ENCODE assay signal across 22 cellular contexts in genomic region chr2:172046866-172047265, GRCh38. TPM values are rescaled to one million over a fixed set of nuclear protein-coding genes. Genes with fewer than 3 reads are reported as not detected.
"Had no signal": no experiment of that assay in that cellular context is flagged by ENCODE, and none has a peak within 500 bp of the region (broad histone marks: within the 10 kb centered on the region; RNA-seq: fewer than 3 reads in every experiment).

No MANE protein-coding gene starts in this region.

- H3K4me3 Mint-ChIP-seq: immature natural killer cell; memory B cell; naive thymus-derived CD4-positive, alpha-beta T cell; neural crest cell; stimulated activated effector memory CD8-positive, alpha-beta T cell treated with anti-CD3 and anti-CD28 coated beads, Interleukin-12 subunit alpha, Interleukin-12 subunit beta, amount 100 ng/mL, for 72 hours had no signal

- H3K27ac Mint-ChIP-seq: immature natural killer cell; memory B cell; naive thymus-derived CD4-positive, alpha-beta T cell; stimulated activated effector memory CD8-positive, alpha-beta T cell treated with anti-CD3 and anti-CD28 coated beads, Interleukin-12 subunit alpha, Interleukin-12 subunit beta, amount 100 ng/mL, for 72 hours had no signal

- ATAC-seq: foreskin keratinocyte; left cardiac atrium; lower lobe of right lung; naive thymus-derived CD4-positive, alpha-beta T cell; right cardiac atrium; stimulated activated effector memory CD8-positive, alpha-beta T cell treated with anti-CD3 and anti-CD28 coated beads, Interleukin-12 subunit alpha, Interleukin-12 subunit beta, amount 100 ng/mL, for 72 hours; stimulated activated naive CD8-positive, alpha-beta T cell treated with anti-CD3 and anti-CD28 coated beads, Interleukin-15, Interleukin-2, amounts not matched to agents 100 U/mL and 50 U/mL, for 24 hours had no signal

- H3K27ac ChIP-seq: epithelial cell of prostate, foreskin keratinocyte, left ventricle myocardium inferior, lower lobe of right lung, ovary, tibial artery, upper lobe of left lung, uterus had no signal

- H3K4me1 Mint-ChIP-seq: immature natural killer cell; memory B cell; stimulated activated effector memory CD8-positive, alpha-beta T cell treated with anti-CD3 and anti-CD28 coated beads, Interleukin-12 subunit alpha, Interleukin-12 subunit beta, amount 100 ng/mL, for 72 hours had no signal

- H3K4me1 ChIP-seq: foreskin keratinocyte, left ventricle myocardium inferior, lower lobe of right lung, tibial artery, upper lobe of left lung, uterus had no signal

- H3K4me3 ChIP-seq: left ventricle myocardium inferior, lower lobe of right lung, ovary, tibial artery, upper lobe of left lung, uterus had no signal

- DNase-seq: effector memory CD4-positive, alpha-beta T cell; foreskin keratinocyte; immature natural killer cell; kidney; left cardiac atrium; left ventricle myocardium inferior; lower lobe of right lung; naive thymus-derived CD4-positive, alpha-beta T cell; ovary; right cardiac atrium; stimulated activated CD4-positive, alpha-beta T cell treated with anti-CD3 and anti-CD28 coated beads, Interleukin-4, amount 100 ng/mL, for 1 hour; stimulated activated CD8-positive, alpha-beta memory T cell treated with anti-CD3 and anti-CD28 coated beads, Interleukin-4, amount 100 ng/mL, for 48 hours; stimulated activated naive CD8-positive, alpha-beta T cell treated with anti-CD3 and anti-CD28 coated beads, Interleukin-15, Interleukin-2, amounts not matched to agents 100 U/mL and 50 U/mL, for 24 hours; tibial artery; upper lobe of left lung; uterus had no signal

- H3K27me3 Mint-ChIP-seq: memory B cell had no signal

- H3K9me3 ChIP-seq: left ventricle myocardium inferior, lower lobe of right lung, ovary, tibial artery, upper lobe of left lung, uterus had no signal

- H3K36me3 Mint-ChIP-seq: immature natural killer cell; memory B cell; stimulated activated effector memory CD8-positive, alpha-beta T cell treated with anti-CD3 and anti-CD28 coated beads, Interleukin-12 subunit alpha, Interleukin-12 subunit beta, amount 100 ng/mL, for 72 hours had no signal

- H3K27me3 ChIP-seq: foreskin keratinocyte, ovary, tibial artery, upper lobe of left lung, uterus had no signal

- H3K9me3 Mint-ChIP-seq: immature natural killer cell; memory B cell; naive thymus-derived CD4-positive, alpha-beta T cell; neural crest cell; stimulated activated effector memory CD8-positive, alpha-beta T cell treated with anti-CD3 and anti-CD28 coated beads, Interleukin-12 subunit alpha, Interleukin-12 subunit beta, amount 100 ng/mL, for 72 hours had no signal

- H3K36me3 ChIP-seq: left ventricle myocardium inferior, lower lobe of right lung, ovary, tibial artery, upper lobe of left lung, uterus had no signal

RNA-seq across cellular contexts. Expression of gene DLX1, which starts 38.4 kb away (rescaled TPM):
- total RNA-seq: kidney; left ventricle myocardium inferior; lower lobe of right lung; mononuclear cell; naive thymus-derived CD4-positive, alpha-beta T cell; posterior vena cava; upper lobe of left lung had no signal
- polyA plus RNA-seq: immature natural killer cell; naive thymus-derived CD4-positive, alpha-beta T cell had no signal

RNA-seq across cellular contexts. Expression of gene DLX2, which starts 55.8 kb away (rescaled TPM):
- total RNA-seq: kidney, left cardiac atrium, left ventricle myocardium inferior, lower lobe of right lung, mononuclear cell, posterior vena cava, right cardiac atrium, upper lobe of left lung, uterus had no signal
- polyA plus RNA-seq: naive thymus-derived CD4-positive, alpha-beta T cell; ovary; right cardiac atrium had no signal
